Comparison of ENCODE assay signal across 17 cellular contexts in the genomic region with DNA sequence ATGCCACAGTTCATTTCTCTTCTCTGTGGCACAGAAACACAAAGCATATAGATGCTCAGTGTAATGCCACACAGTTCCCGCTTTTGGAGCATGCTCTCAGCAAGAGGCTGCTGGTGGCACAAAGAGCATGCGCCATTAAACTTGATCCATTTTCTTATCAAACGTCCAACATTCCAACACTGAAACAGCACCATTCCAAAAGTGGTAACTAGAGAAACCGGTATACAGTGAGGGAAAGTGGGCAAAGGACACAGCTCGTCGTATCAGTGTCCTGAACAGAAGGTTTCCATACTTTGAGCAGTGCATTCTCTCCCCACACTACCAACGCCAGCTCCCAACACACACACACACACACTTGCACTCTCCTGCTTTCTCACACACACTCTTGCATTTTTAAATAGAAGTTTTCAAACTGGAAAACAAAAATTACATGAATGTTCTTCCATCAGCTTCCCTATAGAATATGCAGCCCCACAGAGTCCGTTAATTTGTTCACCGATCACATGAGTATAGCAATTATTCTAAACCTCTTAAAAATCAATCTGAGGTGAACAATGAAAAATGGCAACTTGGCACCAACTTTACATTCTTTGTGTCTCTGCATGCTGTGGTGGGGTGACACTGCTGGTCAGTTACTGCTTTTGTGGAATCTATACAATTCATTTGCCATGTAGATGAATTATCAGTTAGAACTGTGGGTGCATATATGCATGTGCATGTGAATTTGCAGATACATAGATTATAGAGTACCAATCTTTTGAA. TPM values are rescaled to one million over a fixed set of nuclear protein-coding genes. Genes with fewer than 3 reads are reported as not detected.
DNase-seq lines count a peak whose midpoint lies in the region; ATAC-seq and TF ChIP-seq lines count a peak whose summit lies in the region.
"Had no signal": no experiment of that assay in that cellular context is flagged by ENCODE, and none has a peak within 500 bp of the region (broad histone marks: within the 10 kb centered on the region; RNA-seq: fewer than 3 reads in every experiment).

No MANE protein-coding gene starts in this region.

- intact Hi-C loops in gastrocnemius medialis (cut with DNase I; ENCODE audit: low total_unique reads), result loop anchor here (5.0 kb wide), 1 partner anchor 111 kb away; no protein-coding TSS in a partner anchor

- H3K27me3 Mint-ChIP-seq in brain, result peaks cover 10% of the 10 kb centered on the region

- in situ Hi-C loops in gastrocnemius medialis (cut with MboI; ENCODE audit: low sequenced_read_pairs in 4 of 4), result loop anchor here in 2 of 4 donors (10.0 to 25.0 kb wide), 2 partner anchors 53 to 296 kb away; no protein-coding TSS in a partner anchor

- H3K4me1 ChIP-seq in right atrium auricular region, result peaks cover 0 to 61% of the 10 kb centered on the region in 2 donors
- H3K4me1 ChIP-seq in gastrocnemius medialis, result peaks cover 58 to 67% of the 10 kb centered on the region in 2 donors

- ATAC-seq in gastrocnemius medialis (peak; percentile 6 to 26), HG02840 (IDR thresholded peaks at IDR 0.05; ENCODE audit: low FRiP score, unreplicated experiment) (no peak), GM18858 (IDR thresholded peaks at IDR 0.05; ENCODE audit: unreplicated experiment) (no peak)
- ATAC-seq: activated CD4-positive, CD25-positive, alpha-beta regulatory T cell treated with anti-CD3 and anti-CD28 coated beads, Interleukin-2, amount 50 U/mL, for 24 hours; K562; natural killer cell; stimulated activated naive B cell treated with anti-CD40 and anti-IgM and Interleukin-4, amounts not matched to agents 10 μg/mL and 1 μg/mL and 100 μg/mL, for 72 hours had no signal

- H3K4me1 Mint-ChIP-seq in brain, result peaks cover 69% of the 10 kb centered on the region

- H3K27ac ChIP-seq in right atrium auricular region (peak overlapping the region; percentile 94 to 100), gastrocnemius medialis (peak overlapping the region; percentile 92 to 99 (median 98))
- H3K27ac ChIP-seq: GM23248 had no signal

- TF ChIP-seq POLR2A in gastrocnemius medialis (IDR thresholded peaks at IDR 0.05), result no peak

- H3K4me3 ChIP-seq in right atrium auricular region (peak overlapping the region; percentile 77 to 85), gastrocnemius medialis (peak overlapping the region; percentile 81 to 91 (median 86))
- H3K4me3 ChIP-seq: GM23248, K562 had no signal

- no peaks in the 10 kb centered on the region for H3K36me3 ChIP-seq in right atrium auricular region
- no peaks in the 10 kb centered on the region for H3K36me3 ChIP-seq in gastrocnemius medialis

- H3K4me3 Mint-ChIP-seq in brain, result peak overlapping the region; percentile 70 to 97 (median 94)
- H3K4me3 Mint-ChIP-seq: natural killer cell; stimulated activated naive B cell treated with anti-CD40 and anti-IgM and Interleukin-4, amounts not matched to agents 10 μg/mL and 1 μg/mL and 100 μg/mL, for 72 hours had no signal

- H3K27me3 ChIP-seq in right atrium auricular region, result no peaks in the 10 kb centered on the region
- H3K27me3 ChIP-seq in gastrocnemius medialis, result no peaks in the 10 kb centered on the region

- H3K9me3 ChIP-seq in right atrium auricular region (no peaks in the 10 kb centered on the region), gastrocnemius medialis (no peaks in the 10 kb centered on the region)

- H3K36me3 Mint-ChIP-seq in brain, result peaks cover 37% of the 10 kb centered on the region
- H3K36me3 Mint-ChIP-seq: natural killer cell; stimulated activated naive B cell treated with anti-CD40 and anti-IgM and Interleukin-4, amounts not matched to agents 10 μg/mL and 1 μg/mL and 100 μg/mL, for 72 hours had no signal

- DNase-seq in DMS79 treated with DMSO at 0.1 percent for 48 hours (lab: John Stamatoyannopoulos, UW) (peak; percentile 64), right atrium auricular region (ENCODE audit: low spot score) (no peak), gastrocnemius medialis (no peak), CD1c-positive myeloid dendritic cell (ENCODE audit: extremely low spot score) (no peak), GDM1 (lab: John Stamatoyannopoulos, UW) (no peak)
- DNase-seq: C1 segment of cervical spinal cord; cortex of kidney; GM23248; hippocampal formation; natural killer cell; stimulated activated CD4-positive, alpha-beta T cell treated with anti-CD3 and anti-CD28 coated beads, Interleukin-1b, Interleukin-23, amount 100 ng/mL, for 48 hours; stimulated activated naive B cell treated with anti-CD40 and anti-IgM and Interleukin-4, amounts not matched to agents 10 μg/mL and 1 μg/mL and 100 μg/mL, for 72 hours had no signal

- H3K9me3 Mint-ChIP-seq in brain, result no peaks in the 10 kb centered on the region

- peak overlapping the region in 4 of 5 experiments; percentile 91 to 100 (median 96) for H3K27ac Mint-ChIP-seq in brain
- H3K27ac Mint-ChIP-seq: natural killer cell; stimulated activated naive B cell treated with anti-CD40 and anti-IgM and Interleukin-4, amounts not matched to agents 10 μg/mL and 1 μg/mL and 100 μg/mL, for 72 hours had no signal

- TF ChIP-seq CTCF in brain (conservative IDR thresholded peaks at IDR 0.05) (no peak), right atrium auricular region (IDR thresholded peaks at IDR 0.05) (no peak), gastrocnemius medialis (IDR thresholded peaks at IDR 0.05 in 4 of 5, conservative IDR thresholded peaks at IDR 0.05 in 1 of 5) (no peak)

RNA-seq across cellular contexts. Expression of gene NFIB, which starts 5.8 kb away (rescaled TPM):
- polyA plus RNA-seq in brain (ENCODE audit: insufficient read depth, low read depth, low replicate concordance), result 49.5 TPM
- total RNA-seq in right atrium auricular region (10 to 100 TPM; 74.4 to 80.1 TPM), gastrocnemius medialis (10 to 100 TPM; 24.0 to 40.9 (median 30.6) TPM)

Comparison
In these comparisons a context has a peak if more than half of its experiments do, and no peak if none do; other contexts are left out.
1. ATAC-seq: peak in gastrocnemius medialis (2 of 2); none in HG02840 (single experiment) and GM18858 (single experiment).